7 cellular contexts compared by ENCODE assay signal in genomic region chrY:25037496-25037895, GRCh38. TPM values are rescaled to one million over a fixed set of nuclear protein-coding genes. Genes with fewer than 3 reads are reported as not detected.
"Had no signal": no experiment of that assay in that cellular context is flagged by ENCODE, and none has a peak within 500 bp of the region (broad histone marks: within the 10 kb centered on the region; RNA-seq: fewer than 3 reads in every experiment).

No MANE protein-coding gene starts in this region.

RNA-seq across cellular contexts. Expression of gene BPY2C, which starts 14.4 kb away (rescaled TPM):
- total RNA-seq: GM23248, GM23338, H1, H4, H7, H9, HFFc6 had no signal
